10 cellular contexts compared by ENCODE assay signal in the genomic region with DNA sequence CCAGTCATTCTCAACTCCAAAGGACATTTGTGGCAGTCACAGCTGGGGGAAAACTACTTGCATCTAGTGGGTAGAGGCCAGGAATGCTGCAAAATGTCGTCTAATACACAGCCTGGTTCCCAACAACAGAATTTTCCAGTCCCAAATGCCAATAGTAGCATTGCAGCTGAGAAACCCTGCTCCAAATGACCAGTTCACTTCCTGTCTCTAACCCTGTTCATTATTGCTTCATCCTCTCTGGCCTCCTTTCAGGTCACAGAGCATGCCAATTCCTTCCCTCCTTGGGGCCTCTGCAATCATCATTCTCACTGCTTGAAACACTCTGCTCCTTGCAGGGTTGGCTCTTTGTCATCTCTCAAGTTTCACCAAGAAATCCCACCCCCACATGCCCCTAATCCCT.
A peak's percentile ranks its signal among the peaks of the same experiment; 100 is the strongest.
DNase-seq lines count a peak whose midpoint lies in the region; ATAC-seq and TF ChIP-seq lines count a peak whose summit lies in the region.
"Had no signal": no experiment of that assay in that cellular context is flagged by ENCODE, and none has a peak within 500 bp of the region (broad histone marks: within the 10 kb centered on the region; RNA-seq: fewer than 3 reads in every experiment).

No MANE protein-coding gene starts in this region.

- H3K27ac ChIP-seq in body of pancreas (no peak overlapping the region), left lung (peak overlapping the region; percentile 40 to 60), transverse colon (peak overlapping the region; percentile 31 to 60 (median 44))

- DNase-seq in M059J (ENCODE audit: low read depth) (peak; percentile 88), body of pancreas (peak; percentile 19 to 29 (median 26)), left lung (no peak), transverse colon (peak; percentile 42), DMS79 treated with DMSO at 0.1 percent for 48 hours (lab: John Stamatoyannopoulos, UW) (no peak)
- no peak for DNase-seq in activated naive CD4-positive, alpha-beta T cell treated with anti-CD3 and anti-CD28 coated beads, Interleukin-2, amount 50 U/mL, for 72 hours (ENCODE audit: low spot score in 2 of 2)
- DNase-seq: activated B cell treated with CpG ODN at 0.5 μM for 24 hours, NCI-H2029 treated with DMSO at 0.1 percent for 48 hours had no signal

- ATAC-seq in body of pancreas (peak; percentile 41), left lung (peak; percentile 56), GM19023 (IDR thresholded peaks at IDR 0.05; ENCODE audit: unreplicated experiment) (no peak), HG02870 (IDR thresholded peaks at IDR 0.05; ENCODE audit: unreplicated experiment) (no peak)
- no peak for ATAC-seq in activated naive CD4-positive, alpha-beta T cell treated with anti-CD3 and anti-CD28 coated beads, Interleukin-2, amount 50 U/mL, for 72 hours

- H3K27me3 ChIP-seq in body of pancreas (no peaks in the 10 kb centered on the region), left lung (peaks cover 0 to 4% of the 10 kb centered on the region in 2 donors), transverse colon (no peaks in the 10 kb centered on the region)

- TF ChIP-seq CTCF in body of pancreas (IDR thresholded peaks at IDR 0.05) (no peak), left lung (IDR thresholded peaks at IDR 0.05) (no peak), transverse colon (IDR thresholded peaks at IDR 0.05) (no peak)

- H3K4me3 ChIP-seq in body of pancreas = no peak overlapping the region
- no peak overlapping the region for H3K4me3 ChIP-seq in left lung
- H3K4me3 ChIP-seq in transverse colon = no peak overlapping the region

- H3K36me3 ChIP-seq in body of pancreas (replicated peaks in 1 of 2; ENCODE audit: insufficient read depth in 1 of 2, low read depth in 2 of 2) = no peaks in the 10 kb centered on the region
- H3K36me3 ChIP-seq in left lung = no peaks in the 10 kb centered on the region
- no peaks in the 10 kb centered on the region for H3K36me3 ChIP-seq in transverse colon

- TF ChIP-seq POLR2A in body of pancreas (IDR thresholded peaks at IDR 0.05) = no peak
- no peak for TF ChIP-seq POLR2A in transverse colon (IDR thresholded peaks at IDR 0.05)

- 63 to 67% methylated on average over 1 of the region's 1 CpG for WGBS in body of pancreas, 2 donors
- WGBS in transverse colon (ENCODE audit: low coverage in 1 of 2), 2 donors = 43 to 57% methylated on average over 1 of the region's 1 CpG

- H3K9me3 ChIP-seq in body of pancreas (no peaks in the 10 kb centered on the region), left lung (no peaks in the 10 kb centered on the region), transverse colon (no peaks in the 10 kb centered on the region)

- no peak for TF ChIP-seq EP300 in transverse colon (IDR thresholded peaks at IDR 0.05; ENCODE audit: low read depth)

- peaks cover 0 to 8% of the 10 kb centered on the region in 2 donors for H3K9me3 Mint-ChIP-seq in activated naive CD4-positive, alpha-beta T cell treated with anti-CD3 and anti-CD28 coated beads, Interleukin-2, amount 50 U/mL, for 72 hours
- H3K9me3 Mint-ChIP-seq: activated B cell treated with CpG ODN at 0.5 μM for 24 hours had no signal

- H3K4me1 ChIP-seq in body of pancreas = peaks cover 35% of the 10 kb centered on the region
- peaks cover 8 to 12% of the 10 kb centered on the region in 2 donors for H3K4me1 ChIP-seq in left lung
- H3K4me1 ChIP-seq in transverse colon = peaks cover 0 to 14% (median 7%) of the 10 kb centered on the region in 4 donors

- H3K27ac Mint-ChIP-seq in activated naive CD4-positive, alpha-beta T cell treated with anti-CD3 and anti-CD28 coated beads, Interleukin-2, amount 50 U/mL, for 72 hours = no peak overlapping the region
- H3K27ac Mint-ChIP-seq: activated B cell treated with CpG ODN at 0.5 μM for 24 hours had no signal

- intact Hi-C loops in body of pancreas (cut with DNase I) = no loop called here
- intact Hi-C loops in left lung (cut with DNase I) = no loop called here
- intact Hi-C loops in transverse colon (cut with DNase I; ENCODE audit: low total_unique reads) = no loop called here

- no peaks in the 10 kb centered on the region for H3K36me3 Mint-ChIP-seq in activated naive CD4-positive, alpha-beta T cell treated with anti-CD3 and anti-CD28 coated beads, Interleukin-2, amount 50 U/mL, for 72 hours

- in situ Hi-C loops in transverse colon (cut with MboI; ENCODE audit: low pct_ligation_motif_present in 1 of 4, low pct_unique_long_range_greater_than_20kb in 1 of 4, low sequenced_read_pairs in 3 of 4) = loop anchor here in 1 of 4 donors (25.0 kb wide), 1 partner anchor 127 kb away; the partner anchor contains the start of gene IRS1

Comparison
In these comparisons a context has a peak if more than half of its experiments do, and no peak if none do; other contexts are left out.
1. DNase-seq: peak in M059J (single experiment), body of pancreas (4 of 4) and transverse colon (single experiment); none in left lung (0 of 2), activated naive CD4-positive, alpha-beta T cell treated with anti-CD3 and anti-CD28 coated beads, Interleukin-2, amount 50 U/mL, for 72 hours (0 of 2) and DMS79 treated with DMSO at 0.1 percent for 48 hours (single experiment).
2. ATAC-seq: peak in body of pancreas (single experiment) and left lung (single experiment); none in GM19023 (single experiment), activated naive CD4-positive, alpha-beta T cell treated with anti-CD3 and anti-CD28 coated beads, Interleukin-2, amount 50 U/mL, for 72 hours (0 of 2) and HG02870 (single experiment).
3. H3K27ac ChIP-seq: peak in left lung (2 of 2) and transverse colon (4 of 4); none in body of pancreas (0 of 4).